ENCODE assay signal across 7 cellular contexts in genomic region chr7:133081119-133081604, GRCh38. TPM values are rescaled to one million over a fixed set of nuclear protein-coding genes. Genes with fewer than 3 reads are reported as not detected.
DNase-seq lines count a peak whose midpoint lies in the region; ATAC-seq, FAIRE-seq and TF ChIP-seq lines count a peak whose summit lies in the region.

No MANE protein-coding gene starts in this region.

- H2AK5ac ChIP-seq in mesendoderm (ENCODE audit: low read length) = no peak overlapping the region

- no peaks in the 10 kb centered on the region for H3K4me1 ChIP-seq in SJSA1 (replicated peaks)
- peaks cover 11 to 19% of the 10 kb centered on the region in 2 donors for H3K4me1 ChIP-seq in duodenal mucosa (ENCODE audit: control insufficient read depth in 1 of 2, insufficient read depth in 2 of 2, low read length in 2 of 2)
- H3K4me1 ChIP-seq in mesendoderm (ENCODE audit: control insufficient read depth, low read depth, low read length) = peaks cover 5% of the 10 kb centered on the region
- peaks cover 2% of the 10 kb centered on the region for H3K4me1 ChIP-seq in urinary bladder (ENCODE audit: insufficient read depth)

- no peak overlapping the region for H3K18ac ChIP-seq in mesendoderm (ENCODE audit: low read length)

- H3K36me3 ChIP-seq in SJSA1 = peaks cover 30% of the 10 kb centered on the region
- H3K36me3 ChIP-seq in duodenal mucosa (ENCODE audit: control insufficient read depth in 1 of 2, insufficient read depth in 2 of 2, low read length in 2 of 2) = no peaks in the 10 kb centered on the region
- no peaks in the 10 kb centered on the region for H3K36me3 ChIP-seq in mesendoderm (ENCODE audit: control insufficient read depth, insufficient read depth, low read length)
- H3K36me3 ChIP-seq in urinary bladder (ENCODE audit: insufficient read depth) = no peaks in the 10 kb centered on the region

- WGBS in mesendoderm (ENCODE audit: extremely low coverage, insufficient coverage, low lambda C conversion rate) = no CpG with 5 or more reads among the region's 8 CpGs
- 6% methylated on average over 8 of the region's 8 CpGs for WGBS in urinary bladder

- peak overlapping the region; percentile 88 for H3K4me2 ChIP-seq in mesendoderm (ENCODE audit: low read length)

- peaks cover 43% of the 10 kb centered on the region for H3K79me2 ChIP-seq in mesendoderm (ENCODE audit: control insufficient read depth, insufficient read depth, low read length)

- no peak for FAIRE-seq in H54 (lab: Jason Lieb, UNC)

- H3K27me3 ChIP-seq in SJSA1 (replicated peaks) (no peaks in the 10 kb centered on the region), duodenal mucosa (ENCODE audit: control insufficient read depth in 1 of 2, insufficient read depth in 2 of 2, low read length in 2 of 2) (no peaks in the 10 kb centered on the region), mesendoderm (ENCODE audit: insufficient read depth, low read length, poor library complexity) (no peaks in the 10 kb centered on the region)

- no peak for TF ChIP-seq POLR2A in H54 (IDR thresholded peaks at IDR 0.05; ENCODE audit: low read depth, low read length)

- H3K27ac ChIP-seq in SJSA1 (peak overlapping the region; percentile 74), duodenal mucosa (ENCODE audit: low read depth, low read length) (peak overlapping the region; percentile 63), mesendoderm (ENCODE audit: low read depth, low read length) (no peak overlapping the region), urinary bladder (ENCODE audit: low read depth) (no peak overlapping the region)

- H3K4ac ChIP-seq in mesendoderm (ENCODE audit: low read depth, low read length) = no peak overlapping the region

- no peak overlapping the region for H2BK120ac ChIP-seq in mesendoderm (ENCODE audit: low read depth, low read length)

- H3K9ac ChIP-seq in duodenal mucosa (ENCODE audit: low read depth in 1 of 2, low read length in 2 of 2) (peak overlapping the region; percentile 89 to 92), mesendoderm (ENCODE audit: low read length) (peak overlapping the region; percentile 88)

- H3K4me3 ChIP-seq in SJSA1 (peak overlapping the region; percentile 82), duodenal mucosa (ENCODE audit: low read depth in 1 of 2, low read length in 2 of 2) (peak overlapping the region; percentile 88 to 96), mesendoderm (ENCODE audit: low read length) (peak overlapping the region; percentile 96), urinary bladder (ENCODE audit: low read depth, low read length) (peak overlapping the region; percentile 84)

- ATAC-seq in GM21390 (IDR thresholded peaks at IDR 0.05; ENCODE audit: unreplicated experiment) = no peak

- no peak overlapping the region for H2BK5ac ChIP-seq in mesendoderm (ENCODE audit: low read length)

- H3K79me1 ChIP-seq in mesendoderm (ENCODE audit: low read length) = peaks cover 18% of the 10 kb centered on the region

- no peak overlapping the region for H4K5ac ChIP-seq in mesendoderm (ENCODE audit: low read length)

- no peak overlapping the region for H4K8ac ChIP-seq in mesendoderm (ENCODE audit: low read depth, low read length)

- no peak overlapping the region for H3K23ac ChIP-seq in mesendoderm (ENCODE audit: low read length)

- peak overlapping the region; percentile 94 for H3K56ac ChIP-seq in mesendoderm (ENCODE audit: low read length)

- H3K9me3 ChIP-seq in SJSA1 (replicated peaks) (no peaks in the 10 kb centered on the region), duodenal mucosa (ENCODE audit: control insufficient read depth in 1 of 2, low read length in 2 of 2) (no peaks in the 10 kb centered on the region)

- DNase-seq in H54 (ENCODE audit: insufficient read length, low spot score) = peak; percentile 7
- peak in 1 of 2 experiments; percentile 6 for DNase-seq in SJSA1 (ENCODE audit: low read depth in 1 of 2, low spot score in 2 of 2)
- DNase-seq in mesendoderm = peak; percentile 80
- no peak for DNase-seq in putamen (ENCODE audit: low spot score)

- H2BK15ac ChIP-seq in mesendoderm (replicated peaks; ENCODE audit: low read depth) = no peak overlapping the region

RNA-seq across cellular contexts. Expression of gene CHCHD3, which starts 0.7 kb away (rescaled TPM):
- total RNA-seq in SJSA1 (2014; rRNA removed; shearing (Covaris generic)) = 150 and 198 TPM in 2 replicates
- 126 TPM for polyA plus RNA-seq in mesendoderm (2013, experiment 1 of 2)
- polyA plus RNA-seq in mesendoderm (2013, experiment 2 of 2) = 129 TPM
- 60.7 TPM for total RNA-seq in urinary bladder
- polyA plus RNA-seq in urinary bladder = 56.5 TPM

Comparison
In these comparisons a context has a peak if more than half of its experiments do, and no peak if none do; other contexts are left out.
1. H3K27ac ChIP-seq: peak in SJSA1 (single experiment) and duodenal mucosa (single experiment); none in mesendoderm (single experiment) and urinary bladder (single experiment).
2. Peak in every context shown above with its lines, with median percentiles within 50 percentile points of each other: H3K4me3 ChIP-seq.